9 cellular contexts compared by ENCODE assay signal in the genomic region with DNA sequence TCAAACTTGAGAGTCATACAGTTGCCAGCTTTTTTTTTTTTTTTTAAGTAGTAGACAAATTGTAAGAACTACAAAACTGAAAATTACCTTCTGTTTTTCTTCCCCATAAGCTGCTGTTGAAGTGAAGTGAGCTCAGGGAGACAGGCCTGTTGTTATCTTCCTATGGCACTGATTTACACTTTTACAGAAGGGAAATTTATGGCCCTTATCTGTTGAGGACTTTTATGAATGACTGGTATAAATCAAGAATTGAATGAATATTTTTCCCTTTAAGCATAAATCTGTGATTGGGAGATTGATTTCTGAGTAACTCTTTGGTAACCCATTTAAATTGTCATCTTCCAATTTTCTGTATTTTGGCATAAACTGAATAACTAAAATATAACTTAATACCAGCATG.
"Had no signal": no experiment of that assay in that cellular context is flagged by ENCODE, and none has a peak within 500 bp of the region (broad histone marks: within the 10 kb centered on the region; RNA-seq: fewer than 3 reads in every experiment).

No MANE protein-coding gene starts in this region.

- H3K4me3 ChIP-seq: GM23248, HAP-1, K562 had no signal

- H2AFZ ChIP-seq: GM23248 had no signal

- H3K36me3 ChIP-seq: HAP-1 had no signal

- H3K27ac ChIP-seq: GM23248 had no signal

- DNase-seq: GM23248, GOT3, H7, HFFc6, IMR-90, KG1 had no signal

- H3K9ac ChIP-seq: GM23248 had no signal

- ATAC-seq: HCT116, K562 had no signal

- H3K9me3 ChIP-seq: HAP-1 had no signal

- H3K4me1 ChIP-seq: HAP-1 had no signal
